Comparison of ENCODE assay signal across 22 cellular contexts in the genomic region with DNA sequence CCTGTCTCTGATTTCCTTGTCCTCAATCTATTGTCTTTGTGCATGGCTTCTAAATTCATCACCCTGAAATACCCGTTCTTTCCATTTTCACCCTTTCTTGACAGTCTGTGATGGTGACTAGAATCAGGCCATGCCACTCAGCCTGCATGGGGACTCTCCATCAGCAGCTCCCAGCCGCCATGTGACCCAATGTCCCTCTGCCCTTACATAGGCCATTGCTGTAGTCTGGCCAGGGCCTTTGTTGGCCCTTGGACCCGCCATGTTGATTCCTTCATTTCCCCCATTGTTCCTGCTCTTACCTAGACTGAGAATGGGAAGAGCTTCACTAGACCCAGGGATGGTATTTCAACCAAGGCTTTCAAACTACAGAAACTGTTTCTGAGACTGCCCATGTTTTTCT. TPM values are rescaled to one million over a fixed set of nuclear protein-coding genes. Genes with fewer than 3 reads are reported as not detected.
"Had no signal": no experiment of that assay in that cellular context is flagged by ENCODE, and none has a peak within 500 bp of the region (broad histone marks: within the 10 kb centered on the region; RNA-seq: fewer than 3 reads in every experiment).

No MANE protein-coding gene starts in this region.

- H3K4me3 Mint-ChIP-seq: central memory CD8-positive, alpha-beta T cell; dendritic cell treated with granulocyte-macrophage colony-stimulating factor and Interleukin-4, amounts not matched to agents 40 ng/mL and 50 ng/mL, for 4 days; immature natural killer cell; nephron; stimulated activated memory B cell treated with anti-CD40 and anti-IgM and Interleukin-4, amounts not matched to agents 10 μg/mL and 1 μg/mL and 100 μg/mL, for 72 hours had no signal

- ATAC-seq: left ventricle myocardium superior; lower lobe of right lung; right cardiac atrium; stimulated activated memory B cell treated with anti-CD40 and anti-IgM and Interleukin-4, amounts not matched to agents 10 μg/mL and 1 μg/mL and 100 μg/mL, for 72 hours; stimulated activated naive CD8-positive, alpha-beta T cell treated with anti-CD3 and anti-CD28 coated beads, Interleukin-15, Interleukin-2, amounts not matched to agents 100 U/mL and 50 U/mL, for 24 hours had no signal

- H3K27ac Mint-ChIP-seq: dendritic cell treated with granulocyte-macrophage colony-stimulating factor and Interleukin-4, amounts not matched to agents 40 ng/mL and 50 ng/mL, for 4 days; stimulated activated memory B cell treated with anti-CD40 and anti-IgM and Interleukin-4, amounts not matched to agents 10 μg/mL and 1 μg/mL and 100 μg/mL, for 72 hours had no signal

- H3K9me3 Mint-ChIP-seq: central memory CD8-positive, alpha-beta T cell; dendritic cell treated with granulocyte-macrophage colony-stimulating factor and Interleukin-4, amounts not matched to agents 40 ng/mL and 50 ng/mL, for 4 days; immature natural killer cell; stimulated activated memory B cell treated with anti-CD40 and anti-IgM and Interleukin-4, amounts not matched to agents 10 μg/mL and 1 μg/mL and 100 μg/mL, for 72 hours had no signal

- H3K4me1 Mint-ChIP-seq: central memory CD8-positive, alpha-beta T cell; immature natural killer cell; stimulated activated memory B cell treated with anti-CD40 and anti-IgM and Interleukin-4, amounts not matched to agents 10 μg/mL and 1 μg/mL and 100 μg/mL, for 72 hours had no signal

- H3K36me3 Mint-ChIP-seq: immature natural killer cell; stimulated activated memory B cell treated with anti-CD40 and anti-IgM and Interleukin-4, amounts not matched to agents 10 μg/mL and 1 μg/mL and 100 μg/mL, for 72 hours had no signal

- DNase-seq: colonic mucosa; effector CD8-positive, alpha-beta T cell; erythroblast; esophagus squamous epithelium; foreskin melanocyte; hypothalamus; immature natural killer cell; left ventricle myocardium superior; lower lobe of right lung; right cardiac atrium; sigmoid colon; stimulated activated CD4-positive, alpha-beta T cell treated with anti-CD3 and anti-CD28 coated beads, Interleukin-2, amount 100 ng/mL, for 24 hours; stimulated activated CD4-positive, alpha-beta T cell treated with anti-CD3 and anti-CD28 coated beads, Interleukin-4, amount 100 ng/mL, for 24 hours; stimulated activated naive CD8-positive, alpha-beta T cell treated with anti-CD3 and anti-CD28 coated beads, Interleukin-15, Interleukin-2, amounts not matched to agents 100 U/mL and 50 U/mL, for 24 hours; transverse colon had no signal

RNA-seq across cellular contexts. Expression of gene SPSB4, which starts 45.8 kb away (rescaled TPM):
- total RNA-seq: colonic mucosa, esophagus squamous epithelium, mononuclear cell, osteoblast had no signal
- polyA plus RNA-seq: immature natural killer cell, keratinocyte had no signal
